ENCODE assay signal across 1 cellular context in genomic region chr2:88503771-88504170, GRCh38.
TF ChIP-seq lines count a peak whose summit lies in the region.

No MANE protein-coding gene starts in this region.

TF ChIP-seq in GM23338, 12 proteins besides CTCF, POLR2A, EP300 and RAD21 (continued from another document):
- TF ChIP-seq ZNF462 (CRISPR knock-in tag; IDR thresholded peaks at IDR 0.05) (no peak), EZH2 (IDR thresholded peaks at IDR 0.05; ENCODE audit: low read depth, unreplicated experiment) (no peak), ZNF331 (CRISPR knock-in tag; IDR thresholded peaks at IDR 0.05; ENCODE audit: low read depth) (no peak), ZNF114 (CRISPR knock-in tag; IDR thresholded peaks at IDR 0.05) (no peak), CREB1 (CRISPR knock-in tag; IDR thresholded peaks at IDR 0.05; ENCODE audit: low read depth) (no peak), POLR2AphosphoS5 (IDR thresholded peaks at IDR 0.05; ENCODE audit: low read depth) (no peak), NANOG (IDR thresholded peaks at IDR 0.05; ENCODE audit: borderline replicate concordance) (no peak), REST (IDR thresholded peaks at IDR 0.05; ENCODE audit: unreplicated experiment) (no peak)
